14 cellular contexts compared by ENCODE assay signal in the genomic region with DNA sequence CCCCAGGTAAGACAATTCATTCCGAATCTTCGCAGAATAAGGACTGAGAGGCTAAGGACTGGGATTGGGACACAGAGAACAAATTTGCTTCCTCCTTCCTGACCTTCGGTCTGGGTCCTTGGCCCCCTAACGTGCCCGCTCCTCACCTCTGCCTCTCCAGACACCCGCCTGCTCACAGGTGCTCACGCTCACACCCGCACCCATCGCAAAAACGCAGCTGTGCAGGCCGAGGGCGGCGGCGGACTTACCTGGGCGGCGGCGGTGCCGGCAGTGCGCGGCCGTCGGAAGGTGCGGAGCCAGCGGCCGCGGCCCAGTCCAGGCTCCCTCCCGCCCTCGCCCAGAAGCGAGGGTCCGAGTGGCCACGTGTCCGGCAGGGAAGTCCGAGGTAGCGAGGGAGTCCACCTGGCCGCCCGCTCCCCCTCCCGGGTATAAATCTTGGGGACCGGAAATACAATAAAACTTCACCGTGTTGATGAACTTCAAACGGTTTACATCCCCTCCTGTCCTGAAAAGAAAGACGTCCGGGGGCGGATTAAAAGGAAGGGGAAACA. TPM values are rescaled to one million over a fixed set of nuclear protein-coding genes. Genes with fewer than 3 reads are reported as not detected.
DNase-seq lines count a peak whose midpoint lies in the region; ATAC-seq and TF ChIP-seq lines count a peak whose summit lies in the region.
"Had no signal": no experiment of that assay in that cellular context is flagged by ENCODE, and none has a peak within 500 bp of the region (broad histone marks: within the 10 kb centered on the region; RNA-seq: fewer than 3 reads in every experiment).

No MANE protein-coding gene starts in this region.

- peaks cover 99% of the 10 kb centered on the region for H3K27me3 ChIP-seq in transverse colon

- no peaks in the 10 kb centered on the region for H3K9me3 ChIP-seq in transverse colon
- H3K9me3 ChIP-seq: gastrocnemius medialis had no signal

- POLR2A ChIA-PET in HEK293T (lab: Yijun Ruan, JAX), result interaction anchor here (1.3 to 1.4 kb wide), 2 partner anchors 12 kb away, joined by 6 to 7 read pairs; no protein-coding TSS in a partner anchor

- H3K4me1 Mint-ChIP-seq in activated T-cell treated with anti-CD3 and anti-CD28 coated beads, Interleukin-2, amount 50 U/mL, for 24 hours (ENCODE audit: low read depth), result peaks cover 16% of the 10 kb centered on the region
- H3K4me1 Mint-ChIP-seq in activated T-helper 2 cell treated with anti-CD3 and anti-CD28 coated beads, Interferon-gamma antibody, Interleukin-2, Interleukin-4, amounts not matched to agents 10 μg/mL and 5 μg/mL and 100 μg/mL, durations not matched to agents 14 hours and 24 hours and 36 hours (ENCODE audit: low read depth), result peaks cover 6% of the 10 kb centered on the region
- peaks cover 4 to 33% (median 18%) of the 10 kb centered on the region in 3 donors for H3K4me1 Mint-ChIP-seq in naive B cell

- peak overlapping the region in 3 of 4 donors; percentile 17 to 39 (median 27) for H3K4me3 ChIP-seq in transverse colon

- peaks cover 0 to 78% (median 62%) of the 10 kb centered on the region in 4 donors for H3K4me1 ChIP-seq in transverse colon
- H3K4me1 ChIP-seq: gastrocnemius medialis had no signal

- TF ChIP-seq CTCF in transverse colon (IDR thresholded peaks at IDR 0.05), result no peak

- intact Hi-C loops in activated T-helper 2 cell treated with anti-CD3 and anti-CD28 coated beads, Interferon-gamma antibody, Interleukin-2, Interleukin-4, amounts not matched to agents 10 μg/mL and 5 μg/mL and 100 μg/mL, durations not matched to agents 14 hours and 24 hours and 36 hours (cut with micrococcal nuclease), result no loop called here
- intact Hi-C loops in transverse colon (cut with DNase I; ENCODE audit: low total_unique reads), result no loop called here

- H3K36me3 ChIP-seq in transverse colon, result no peaks in the 10 kb centered on the region
- H3K36me3 ChIP-seq: gastrocnemius medialis had no signal

- no peak for ATAC-seq in naive B cell (ENCODE audit: low read depth in 2 of 2)
- no peak for ATAC-seq in HG02642 (IDR thresholded peaks at IDR 0.05; ENCODE audit: poor library complexity, unreplicated experiment)
- ATAC-seq: gastrocnemius medialis had no signal

- H3K27ac ChIP-seq in transverse colon, result peak overlapping the region; percentile 83 to 93 (median 88)
- H3K27ac ChIP-seq: gastrocnemius medialis had no signal

- H3K9me3 Mint-ChIP-seq in activated T-cell treated with anti-CD3 and anti-CD28 coated beads, Interleukin-2, amount 50 U/mL, for 24 hours, result no peaks in the 10 kb centered on the region
- H3K9me3 Mint-ChIP-seq in activated T-helper 2 cell treated with anti-CD3 and anti-CD28 coated beads, Interferon-gamma antibody, Interleukin-2, Interleukin-4, amounts not matched to agents 10 μg/mL and 5 μg/mL and 100 μg/mL, durations not matched to agents 14 hours and 24 hours and 36 hours, result no peaks in the 10 kb centered on the region
- peaks cover 0 to 3% (median 0%) of the 10 kb centered on the region in 7 donors for H3K9me3 Mint-ChIP-seq in naive B cell

- TF ChIP-seq POLR2A in transverse colon (IDR thresholded peaks at IDR 0.05), result peak; percentile 38

- peak; percentile 29 for DNase-seq in activated T-cell treated with anti-CD3 and anti-CD28 coated beads, Interleukin-2, amount 50 U/mL, for 24 hours
- no peak for DNase-seq in activated T-cell treated with anti-CD3 and anti-CD28 coated beads, Interleukin-2, amount 50 U/mL, for 1 hour
- no peak for DNase-seq in activated T-helper 2 cell treated with anti-CD3 and anti-CD28 coated beads, Interferon-gamma antibody, Interleukin-2, Interleukin-4, amounts not matched to agents 10 μg/mL and 5 μg/mL and 100 μg/mL, durations not matched to agents 14 hours and 24 hours and 36 hours (ENCODE audit: low spot score)
- no peak for DNase-seq in naive B cell
- no peak for DNase-seq in transverse colon
- no peak for DNase-seq in amygdala (lab: John Stamatoyannopoulos, UW)
- DNase-seq in HEK293T (ENCODE audit: extremely low spot score), result no peak
- DNase-seq: DMS 273 treated with DMSO at 0.1 percent for 48 hours, gastrocnemius medialis, SHP77 had no signal

- in situ Hi-C loops in transverse colon (cut with MboI; ENCODE audit: low pct_ligation_motif_present in 1 of 4, low pct_unique_long_range_greater_than_20kb in 1 of 4, low sequenced_read_pairs in 3 of 4), result no loop called here

- no peak overlapping the region for H3K27ac Mint-ChIP-seq in activated T-cell treated with anti-CD3 and anti-CD28 coated beads, Interleukin-2, amount 50 U/mL, for 24 hours
- no peak overlapping the region for H3K27ac Mint-ChIP-seq in activated T-helper 2 cell treated with anti-CD3 and anti-CD28 coated beads, Interferon-gamma antibody, Interleukin-2, Interleukin-4, amounts not matched to agents 10 μg/mL and 5 μg/mL and 100 μg/mL, durations not matched to agents 14 hours and 24 hours and 36 hours
- peak overlapping the region in 1 of 6 donors; percentile 42 for H3K27ac Mint-ChIP-seq in naive B cell

- TF ChIP-seq EP300 in transverse colon (IDR thresholded peaks at IDR 0.05; ENCODE audit: low read depth), result no peak

- 22 to 80% methylated on average over 1 to 40 of the region's 43 CpGs for WGBS in transverse colon (ENCODE audit: low coverage in 1 of 2), 2 donors

- peak overlapping the region; percentile 71 for H3K4me3 Mint-ChIP-seq in activated T-cell treated with anti-CD3 and anti-CD28 coated beads, Interleukin-2, amount 50 U/mL, for 24 hours
- H3K4me3 Mint-ChIP-seq in activated T-helper 2 cell treated with anti-CD3 and anti-CD28 coated beads, Interferon-gamma antibody, Interleukin-2, Interleukin-4, amounts not matched to agents 10 μg/mL and 5 μg/mL and 100 μg/mL, durations not matched to agents 14 hours and 24 hours and 36 hours (ENCODE audit: low read depth), result peak overlapping the region; percentile 59
- H3K4me3 Mint-ChIP-seq in naive B cell, result peak overlapping the region in 6 of 8 donors; percentile 24 to 76 (median 41)

- peaks cover 98% of the 10 kb centered on the region for H3K27me3 Mint-ChIP-seq in activated T-cell treated with anti-CD3 and anti-CD28 coated beads, Interleukin-2, amount 50 U/mL, for 24 hours
- H3K27me3 Mint-ChIP-seq in activated T-helper 2 cell treated with anti-CD3 and anti-CD28 coated beads, Interferon-gamma antibody, Interleukin-2, Interleukin-4, amounts not matched to agents 10 μg/mL and 5 μg/mL and 100 μg/mL, durations not matched to agents 14 hours and 24 hours and 36 hours (ENCODE audit: low read depth), result peaks cover 91% of the 10 kb centered on the region
- peaks cover 86 to 100% (median 91%) of the 10 kb centered on the region in 3 donors for H3K27me3 Mint-ChIP-seq in naive B cell

- H3K36me3 Mint-ChIP-seq in activated T-cell treated with anti-CD3 and anti-CD28 coated beads, Interleukin-2, amount 50 U/mL, for 24 hours (ENCODE audit: low read depth), result no peaks in the 10 kb centered on the region
- H3K36me3 Mint-ChIP-seq in activated T-helper 2 cell treated with anti-CD3 and anti-CD28 coated beads, Interferon-gamma antibody, Interleukin-2, Interleukin-4, amounts not matched to agents 10 μg/mL and 5 μg/mL and 100 μg/mL, durations not matched to agents 14 hours and 24 hours and 36 hours (ENCODE audit: low read depth), result no peaks in the 10 kb centered on the region
- peaks cover 0 to 8% of the 10 kb centered on the region in 2 donors for H3K36me3 Mint-ChIP-seq in naive B cell

- CTCF ChIA-PET in HEK293T (lab: Yijun Ruan, JAX), result interaction anchor here (1.6 kb wide), 1 partner anchor 46 kb away, joined by 4 read pairs; no protein-coding TSS in a partner anchor

TF ChIP-seq in HEK293T, 16 proteins besides CTCF, POLR2A, EP300 and RAD21:
- TF ChIP-seq L3MBTL2 (conservative IDR thresholded peaks at IDR 0.05) (no peak), FOXK2 (IDR thresholded peaks at IDR 0.05) (no peak), BHLHE40 (IDR thresholded peaks at IDR 0.05; ENCODE audit: borderline replicate concordance) (no peak), SUZ12 (IDR thresholded peaks at IDR 0.05) (no peak), SP1 (IDR thresholded peaks at IDR 0.05) (no peak), ELF4 (IDR thresholded peaks at IDR 0.05) (no peak), LEF1 (IDR thresholded peaks at IDR 0.05; ENCODE audit: borderline replicate concordance) (no peak)

RNA-seq across cellular contexts. Expression of a gene that starts 7.2 kb away (rescaled TPM):
- total RNA-seq in activated T-helper 2 cell treated with anti-CD3 and anti-CD28 coated beads, Interferon-gamma antibody, Interleukin-2, Interleukin-4, amounts not matched to agents 10 μg/mL and 5 μg/mL and 100 μg/mL, durations not matched to agents 14 hours and 24 hours and 36 hours, result 0.16 TPM in 2 replicates
- not detected for polyA plus RNA-seq in naive B cell (ENCODE audit: low read depth in 6 of 6)
- total RNA-seq in transverse colon, result 10 to 100 TPM; 19.8 to 54.3 (median 29.4) TPM
- total RNA-seq: bronchial epithelial cell, gastrocnemius medialis, skeletal muscle tissue had no signal

RNA-seq across cellular contexts. Expression of a gene that starts 18.2 kb away (rescaled TPM):
- not detected in 2 replicates for total RNA-seq in activated T-helper 2 cell treated with anti-CD3 and anti-CD28 coated beads, Interferon-gamma antibody, Interleukin-2, Interleukin-4, amounts not matched to agents 10 μg/mL and 5 μg/mL and 100 μg/mL, durations not matched to agents 14 hours and 24 hours and 36 hours
- not detected for polyA plus RNA-seq in naive B cell (ENCODE audit: low read depth in 6 of 6)
- total RNA-seq in transverse colon, result 10 to 100 TPM in 2 of 4 donors, 1 to 10 TPM in 2; 1.8 to 21.3 (median 8.9) TPM
- total RNA-seq: bronchial epithelial cell, skeletal muscle tissue had no signal
- polyA plus RNA-seq: keratinocyte had no signal

RNA-seq across cellular contexts. Expression of a gene that starts 22.5 kb away (rescaled TPM):
- 0.39 and 0.64 TPM in 2 replicates for total RNA-seq in activated T-helper 2 cell treated with anti-CD3 and anti-CD28 coated beads, Interferon-gamma antibody, Interleukin-2, Interleukin-4, amounts not matched to agents 10 μg/mL and 5 μg/mL and 100 μg/mL, durations not matched to agents 14 hours and 24 hours and 36 hours
- polyA plus RNA-seq in naive B cell (ENCODE audit: low read depth in 6 of 6), result under 1 TPM in 2 of 6 donors, not detected in 4; 0.24 to 0.58 TPM
- 10 to 100 TPM in 3 of 4 donors, not detected in 1; 11.2 to 20.9 (median 16.7) TPM for total RNA-seq in transverse colon
- total RNA-seq: bronchial epithelial cell had no signal

RNA-seq across cellular contexts. Expression of a gene that starts 28.6 kb away (rescaled TPM):
- 0.52 and 0.62 TPM in 2 replicates for total RNA-seq in activated T-helper 2 cell treated with anti-CD3 and anti-CD28 coated beads, Interferon-gamma antibody, Interleukin-2, Interleukin-4, amounts not matched to agents 10 μg/mL and 5 μg/mL and 100 μg/mL, durations not matched to agents 14 hours and 24 hours and 36 hours
- polyA plus RNA-seq in naive B cell (ENCODE audit: low read depth in 6 of 6), result not detected
- total RNA-seq in transverse colon, result 10 to 100 TPM; 42.7 to 78.4 (median 62.5) TPM
- total RNA-seq: bronchial epithelial cell, skeletal muscle tissue had no signal

RNA-seq across cellular contexts. Expression of a gene that starts 39.8 kb away (rescaled TPM):
- total RNA-seq in activated T-helper 2 cell treated with anti-CD3 and anti-CD28 coated beads, Interferon-gamma antibody, Interleukin-2, Interleukin-4, amounts not matched to agents 10 μg/mL and 5 μg/mL and 100 μg/mL, durations not matched to agents 14 hours and 24 hours and 36 hours, result not detected in 2 replicates
- polyA plus RNA-seq in naive B cell (ENCODE audit: low read depth in 6 of 6), result not detected
- total RNA-seq in transverse colon, result 10 to 100 TPM; 10.5 to 35.4 (median 18.7) TPM
- total RNA-seq: bronchial epithelial cell, gastrocnemius medialis, skeletal muscle tissue had no signal
- polyA plus RNA-seq: keratinocyte had no signal

Comparison
In these comparisons a context has a peak if more than half of its experiments do, and no peak if none do; other contexts are left out.
1. RNA of a gene that starts 7.2 kb away (total RNA-seq): 19.8 to 54.3 TPM in transverse colon; 0.16 TPM in activated T-helper 2 cell treated with anti-CD3 and anti-CD28 coated beads, Interferon-gamma antibody, Interleukin-2, Interleukin-4, amounts not matched to agents 10 μg/mL and 5 μg/mL and 100 μg/mL, durations not matched to agents 14 hours and 24 hours and 36 hours; every median in the first group is over 10 times any median in the second.
2. Peak in every context shown above with its lines, with median percentiles within 50 percentile points of each other: H3K4me3 Mint-ChIP-seq.